In genomic region chr9:7570107-7570720, GRCh38 we compare ENCODE assay signal across 8 cellular contexts.
DNase-seq lines count a peak whose midpoint lies in the region; ATAC-seq, FAIRE-seq and TF ChIP-seq lines count a peak whose summit lies in the region.

No MANE protein-coding gene starts in this region.

- H3K9me3 ChIP-seq in A673 (ENCODE audit: low read depth, low read length, poor library complexity, severe bottlenecking) (no peaks in the 10 kb centered on the region), colonic mucosa (no peaks in the 10 kb centered on the region)

- FAIRE-seq in GM12892 (lab: Jason Lieb, UNC): peak; percentile 48

- POLR2A ChIA-PET in A673 (lab: Charles Lee; ENCODE audit: low non-redundant PET): interaction anchor here (0.6 kb wide), 1 partner anchor 336 kb away, joined by 3 read pairs; no protein-coding TSS in a partner anchor

- no peak for TF ChIP-seq POLR2A in GM12892 (IDR thresholded peaks at IDR 0.05; ENCODE audit: low read depth, low read length)

- H3K27me3 ChIP-seq in A673 (replicated peaks; ENCODE audit: insufficient read depth, low read depth, low read length, poor library complexity): peaks cover 25% of the 10 kb centered on the region
- H3K27me3 ChIP-seq in colonic mucosa: no peaks in the 10 kb centered on the region

- ATAC-seq in HG02884 (IDR thresholded peaks at IDR 0.05; ENCODE audit: unreplicated experiment): peak; percentile 97

- no peak overlapping the region for H3K27ac ChIP-seq in A673 (ENCODE audit: low read depth, low read length, poor library complexity, severe bottlenecking)
- H3K27ac ChIP-seq in colonic mucosa: no peak overlapping the region

- CTCF ChIA-PET in A673 (lab: Charles Lee): interaction anchor here (0.7 kb wide), 1 partner anchor 168 kb away, joined by 3 read pairs; no protein-coding TSS in a partner anchor

- DNase-seq in A673 (ENCODE audit: low spot score) (peak; percentile 63), GM12892 (ENCODE audit: insufficient read length) (peak; percentile 6), NCI-H187 treated with DMSO at 0.1 percent for 48 hours (lab: John Stamatoyannopoulos, UW) (peak; percentile 25), colonic mucosa (peak; percentile 75), midbrain (lab: John Stamatoyannopoulos, UW) (peak; percentile 70)
- peak; percentile 31 for DNase-seq in activated CD4-positive, alpha-beta T cell treated with anti-CD3 and anti-CD28 coated beads for 1 hour
- DNase-seq in stimulated activated CD8-positive, alpha-beta memory T cell treated with anti-CD3 and anti-CD28 coated beads, Interleukin-4, amount 100 ng/mL, for 48 hours: peak; percentile 79

- no TSS peak for BruUV-seq in A673 (replicated peaks; lab: Mats Ljungman, UMichigan)

- H3K4me3 ChIP-seq in A673 (ENCODE audit: low read depth, low read length, poor library complexity, severe bottlenecking): no peak overlapping the region
- H3K4me3 ChIP-seq in colonic mucosa: no peak overlapping the region

- peak; percentile 95 for TF ChIP-seq CTCF in A673 (conservative IDR thresholded peaks at IDR 0.05; ENCODE audit: low read depth, low read length)
- TF ChIP-seq CTCF in colonic mucosa (IDR thresholded peaks at IDR 0.05): peak; percentile 69

- no peak overlapping the region for H3K9ac ChIP-seq in colonic mucosa (ENCODE audit: low read depth in 2 of 2, low read length in 2 of 2)

- H3K4me1 ChIP-seq in A673 (ENCODE audit: insufficient read depth, low read length, poor library complexity, severe bottlenecking) (no peaks in the 10 kb centered on the region), colonic mucosa (no peaks in the 10 kb centered on the region)

- intact Hi-C loops in A673 (cut with micrococcal nuclease; ENCODE audit: unreplicated experiment) (no loop called here), colonic mucosa (cut with DNase I) (no loop called here)

- H3K36me3 ChIP-seq in A673 (ENCODE audit: insufficient read depth, low read length, poor library complexity, severe bottlenecking): no peaks in the 10 kb centered on the region
- H3K36me3 ChIP-seq in colonic mucosa: no peaks in the 10 kb centered on the region

Comparison
In these comparisons a context has a peak if more than half of its experiments do, and no peak if none do; other contexts are left out.
1. DNase-seq: peak in every context shown above with its lines; median percentile 79 in stimulated activated CD8-positive, alpha-beta memory T cell treated with anti-CD3 and anti-CD28 coated beads, Interleukin-4, amount 100 ng/mL, for 48 hours; 75 in colonic mucosa; 70 in midbrain; 63 in A673; 31 in activated CD4-positive, alpha-beta T cell treated with anti-CD3 and anti-CD28 coated beads for 1 hour; 25 in NCI-H187 treated with DMSO at 0.1 percent for 48 hours; 6 in GM12892.